In the genomic region with DNA sequence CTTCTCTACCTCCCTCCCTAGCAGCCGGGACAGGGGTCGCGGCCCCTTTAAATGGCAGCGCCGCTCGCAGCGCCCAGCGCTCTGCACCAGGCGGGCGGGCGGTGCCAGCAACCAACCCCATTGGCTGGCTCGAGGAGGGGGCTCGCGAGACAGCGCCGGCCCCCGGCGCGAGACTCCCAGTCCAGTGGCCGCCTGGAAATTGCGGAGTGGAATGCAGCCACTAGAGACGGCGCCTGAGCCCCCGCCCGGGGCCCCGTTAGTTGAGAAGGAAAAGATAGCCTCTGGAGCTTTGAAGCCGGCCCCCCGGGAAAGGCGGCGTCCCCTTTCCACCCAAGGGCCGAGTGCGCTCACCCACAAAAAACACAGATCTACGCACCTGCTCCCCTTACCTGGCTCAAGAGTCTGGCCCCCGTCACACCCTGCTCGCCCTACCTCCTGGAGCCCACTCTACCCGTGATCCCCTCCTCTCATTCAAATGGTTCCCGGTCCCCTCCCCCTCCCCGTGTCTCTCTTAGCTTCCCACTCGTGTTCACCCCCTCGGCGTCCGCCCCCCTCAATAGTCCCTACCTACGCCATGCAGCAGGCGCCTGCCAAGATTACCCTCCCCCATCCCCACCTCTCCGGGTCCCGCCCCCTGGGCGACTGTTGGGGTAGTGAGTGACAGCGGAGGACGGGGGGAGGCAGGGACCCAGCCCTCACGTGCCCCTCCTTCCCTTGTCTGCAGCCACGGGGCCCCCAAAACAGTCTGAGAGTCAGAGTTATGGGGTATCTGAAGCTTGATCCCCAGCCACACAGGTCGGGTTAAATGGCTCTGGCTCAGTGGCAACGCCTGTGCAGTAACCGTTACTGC, we compare ENCODE assay signal across 1 cellular context.
TF ChIP-seq lines count a peak whose summit lies in the region.

A gene (minus strand): TSS at position 49 of the 850 bp plus-strand sequence. CDS start 885 bp downstream, outside the sequence.

TF ChIP-seq in K562, 482 proteins besides CTCF, POLR2A, EP300 and RAD21 (continued from another document):
- TF ChIP-seq SMAD4 (CRISPR knock-in tag; conservative IDR thresholded peaks at IDR 0.05) (peak; percentile 55; the same call in 1 of the 2 replicates), HCFC1 (IDR thresholded peaks at IDR 0.05; ENCODE audit: low read depth, low read length) (0 out of 2 replicates have a peak, but pooled peaks have one; percentile 12), FOXA3 (CRISPR knock-in tag; conservative IDR thresholded peaks at IDR 0.05 in 1 of 2, IDR thresholded peaks at IDR 0.05 in 1 of 2) (no peak), NEUROD1 (IDR thresholded peaks at IDR 0.05; ENCODE audit: borderline replicate concordance, low read depth, low read length, partially characterized antibody) (peak; percentile 97), FOXJ2 (tag; IDR thresholded peaks at IDR 0.05) (no peak), TOE1 (IDR thresholded peaks at IDR 0.05; ENCODE audit: borderline replicate concordance) (peak; percentile 89), TOE1 (CRISPR knock-in tag; IDR thresholded peaks at IDR 0.05; ENCODE audit: borderline replicate concordance, low read depth) (no peak), ERF (CRISPR knock-in tag; IDR thresholded peaks at IDR 0.05) (no peak), PTBP1 (IDR thresholded peaks at IDR 0.05; ENCODE audit: low read depth, low read length) (no peak), HMGN3 (IDR thresholded peaks at IDR 0.05; ENCODE audit: borderline replicate concordance, extremely low read depth, insufficient read length, low read depth, low read length) (peak; percentile 52), PHF8 (IDR thresholded peaks at IDR 0.05; ENCODE audit: borderline replicate concordance, low read length) (peak; percentile 23; the same call in 1 of the 2 replicates), RB1 (IDR thresholded peaks at IDR 0.05; ENCODE audit: low read depth) (0 out of 2 replicates have a peak, but pooled peaks have one; percentile 28), GATAD2A (IDR thresholded peaks at IDR 0.05) (0 out of 2 replicates have a peak, but pooled peaks have one; percentile 23), NRF1 (conservative IDR thresholded peaks at IDR 0.05 in 1 of 2, IDR thresholded peaks at IDR 0.05 in 1 of 2) (peak; percentile 43 to 52), YY1 (IDR thresholded peaks at IDR 0.05; ENCODE audit: borderline replicate concordance in 1 of 3, control insufficient read depth in 1 of 3, extremely low read depth in 1 of 3, insufficient read depth in 3 of 3, insufficient read length in 1 of 3, insufficient replicate concordance in 2 of 3, low read depth in 1 of 3, low read length in 2 of 3) (peak in 1 of 3 experiments; percentile 38), SP1 (CRISPR knock-in tag; IDR thresholded peaks at IDR 0.05) (peak; percentile 29; the same call in 1 of the 2 replicates), BRD4 (IDR thresholded peaks at IDR 0.05) (peak; percentile 66; the same call in 1 of the 2 replicates), ETS2 (tag; IDR thresholded peaks at IDR 0.05; ENCODE audit: borderline replicate concordance, poor library complexity, severe bottlenecking) (no peak), NFE2L1 (tag; IDR thresholded peaks at IDR 0.05; ENCODE audit: borderline replicate concordance, low read depth) (no peak)
- TF ChIP-seq, protein P1, sequence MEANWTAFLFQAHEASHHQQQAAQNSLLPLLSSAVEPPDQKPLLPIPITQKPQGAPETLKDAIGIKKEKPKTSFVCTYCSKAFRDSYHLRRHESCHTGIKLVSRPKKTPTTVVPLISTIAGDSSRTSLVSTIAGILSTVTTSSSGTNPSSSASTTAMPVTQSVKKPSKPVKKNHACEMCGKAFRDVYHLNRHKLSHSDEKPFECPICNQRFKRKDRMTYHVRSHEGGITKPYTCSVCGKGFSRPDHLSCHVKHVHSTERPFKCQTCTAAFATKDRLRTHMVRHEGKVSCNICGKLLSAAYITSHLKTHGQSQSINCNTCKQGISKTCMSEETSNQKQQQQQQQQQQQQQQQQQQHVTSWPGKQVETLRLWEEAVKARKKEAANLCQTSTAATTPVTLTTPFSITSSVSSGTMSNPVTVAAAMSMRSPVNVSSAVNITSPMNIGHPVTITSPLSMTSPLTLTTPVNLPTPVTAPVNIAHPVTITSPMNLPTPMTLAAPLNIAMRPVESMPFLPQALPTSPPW (CRISPR knock-in tag; IDR thresholded peaks at IDR 0.05) = peak; percentile 92
- TF ChIP-seq, protein P2, sequence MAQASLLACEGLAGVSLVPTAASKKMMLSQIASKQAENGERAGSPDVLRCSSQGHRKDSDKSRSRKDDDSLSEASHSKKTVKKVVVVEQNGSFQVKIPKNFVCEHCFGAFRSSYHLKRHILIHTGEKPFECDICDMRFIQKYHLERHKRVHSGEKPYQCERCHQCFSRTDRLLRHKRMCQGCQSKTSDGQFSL (CRISPR knock-in tag; IDR thresholded peaks at IDR 0.05) = no peak; the same call in 1 of the 2 replicates
- TF ChIP-seq, protein P2 (tag; IDR thresholded peaks at IDR 0.05) = 0 out of 4 replicates have a peak, but pooled peaks of 1 of the 2 experiments have one; percentile 16
- TF ChIP-seq, protein P3, sequence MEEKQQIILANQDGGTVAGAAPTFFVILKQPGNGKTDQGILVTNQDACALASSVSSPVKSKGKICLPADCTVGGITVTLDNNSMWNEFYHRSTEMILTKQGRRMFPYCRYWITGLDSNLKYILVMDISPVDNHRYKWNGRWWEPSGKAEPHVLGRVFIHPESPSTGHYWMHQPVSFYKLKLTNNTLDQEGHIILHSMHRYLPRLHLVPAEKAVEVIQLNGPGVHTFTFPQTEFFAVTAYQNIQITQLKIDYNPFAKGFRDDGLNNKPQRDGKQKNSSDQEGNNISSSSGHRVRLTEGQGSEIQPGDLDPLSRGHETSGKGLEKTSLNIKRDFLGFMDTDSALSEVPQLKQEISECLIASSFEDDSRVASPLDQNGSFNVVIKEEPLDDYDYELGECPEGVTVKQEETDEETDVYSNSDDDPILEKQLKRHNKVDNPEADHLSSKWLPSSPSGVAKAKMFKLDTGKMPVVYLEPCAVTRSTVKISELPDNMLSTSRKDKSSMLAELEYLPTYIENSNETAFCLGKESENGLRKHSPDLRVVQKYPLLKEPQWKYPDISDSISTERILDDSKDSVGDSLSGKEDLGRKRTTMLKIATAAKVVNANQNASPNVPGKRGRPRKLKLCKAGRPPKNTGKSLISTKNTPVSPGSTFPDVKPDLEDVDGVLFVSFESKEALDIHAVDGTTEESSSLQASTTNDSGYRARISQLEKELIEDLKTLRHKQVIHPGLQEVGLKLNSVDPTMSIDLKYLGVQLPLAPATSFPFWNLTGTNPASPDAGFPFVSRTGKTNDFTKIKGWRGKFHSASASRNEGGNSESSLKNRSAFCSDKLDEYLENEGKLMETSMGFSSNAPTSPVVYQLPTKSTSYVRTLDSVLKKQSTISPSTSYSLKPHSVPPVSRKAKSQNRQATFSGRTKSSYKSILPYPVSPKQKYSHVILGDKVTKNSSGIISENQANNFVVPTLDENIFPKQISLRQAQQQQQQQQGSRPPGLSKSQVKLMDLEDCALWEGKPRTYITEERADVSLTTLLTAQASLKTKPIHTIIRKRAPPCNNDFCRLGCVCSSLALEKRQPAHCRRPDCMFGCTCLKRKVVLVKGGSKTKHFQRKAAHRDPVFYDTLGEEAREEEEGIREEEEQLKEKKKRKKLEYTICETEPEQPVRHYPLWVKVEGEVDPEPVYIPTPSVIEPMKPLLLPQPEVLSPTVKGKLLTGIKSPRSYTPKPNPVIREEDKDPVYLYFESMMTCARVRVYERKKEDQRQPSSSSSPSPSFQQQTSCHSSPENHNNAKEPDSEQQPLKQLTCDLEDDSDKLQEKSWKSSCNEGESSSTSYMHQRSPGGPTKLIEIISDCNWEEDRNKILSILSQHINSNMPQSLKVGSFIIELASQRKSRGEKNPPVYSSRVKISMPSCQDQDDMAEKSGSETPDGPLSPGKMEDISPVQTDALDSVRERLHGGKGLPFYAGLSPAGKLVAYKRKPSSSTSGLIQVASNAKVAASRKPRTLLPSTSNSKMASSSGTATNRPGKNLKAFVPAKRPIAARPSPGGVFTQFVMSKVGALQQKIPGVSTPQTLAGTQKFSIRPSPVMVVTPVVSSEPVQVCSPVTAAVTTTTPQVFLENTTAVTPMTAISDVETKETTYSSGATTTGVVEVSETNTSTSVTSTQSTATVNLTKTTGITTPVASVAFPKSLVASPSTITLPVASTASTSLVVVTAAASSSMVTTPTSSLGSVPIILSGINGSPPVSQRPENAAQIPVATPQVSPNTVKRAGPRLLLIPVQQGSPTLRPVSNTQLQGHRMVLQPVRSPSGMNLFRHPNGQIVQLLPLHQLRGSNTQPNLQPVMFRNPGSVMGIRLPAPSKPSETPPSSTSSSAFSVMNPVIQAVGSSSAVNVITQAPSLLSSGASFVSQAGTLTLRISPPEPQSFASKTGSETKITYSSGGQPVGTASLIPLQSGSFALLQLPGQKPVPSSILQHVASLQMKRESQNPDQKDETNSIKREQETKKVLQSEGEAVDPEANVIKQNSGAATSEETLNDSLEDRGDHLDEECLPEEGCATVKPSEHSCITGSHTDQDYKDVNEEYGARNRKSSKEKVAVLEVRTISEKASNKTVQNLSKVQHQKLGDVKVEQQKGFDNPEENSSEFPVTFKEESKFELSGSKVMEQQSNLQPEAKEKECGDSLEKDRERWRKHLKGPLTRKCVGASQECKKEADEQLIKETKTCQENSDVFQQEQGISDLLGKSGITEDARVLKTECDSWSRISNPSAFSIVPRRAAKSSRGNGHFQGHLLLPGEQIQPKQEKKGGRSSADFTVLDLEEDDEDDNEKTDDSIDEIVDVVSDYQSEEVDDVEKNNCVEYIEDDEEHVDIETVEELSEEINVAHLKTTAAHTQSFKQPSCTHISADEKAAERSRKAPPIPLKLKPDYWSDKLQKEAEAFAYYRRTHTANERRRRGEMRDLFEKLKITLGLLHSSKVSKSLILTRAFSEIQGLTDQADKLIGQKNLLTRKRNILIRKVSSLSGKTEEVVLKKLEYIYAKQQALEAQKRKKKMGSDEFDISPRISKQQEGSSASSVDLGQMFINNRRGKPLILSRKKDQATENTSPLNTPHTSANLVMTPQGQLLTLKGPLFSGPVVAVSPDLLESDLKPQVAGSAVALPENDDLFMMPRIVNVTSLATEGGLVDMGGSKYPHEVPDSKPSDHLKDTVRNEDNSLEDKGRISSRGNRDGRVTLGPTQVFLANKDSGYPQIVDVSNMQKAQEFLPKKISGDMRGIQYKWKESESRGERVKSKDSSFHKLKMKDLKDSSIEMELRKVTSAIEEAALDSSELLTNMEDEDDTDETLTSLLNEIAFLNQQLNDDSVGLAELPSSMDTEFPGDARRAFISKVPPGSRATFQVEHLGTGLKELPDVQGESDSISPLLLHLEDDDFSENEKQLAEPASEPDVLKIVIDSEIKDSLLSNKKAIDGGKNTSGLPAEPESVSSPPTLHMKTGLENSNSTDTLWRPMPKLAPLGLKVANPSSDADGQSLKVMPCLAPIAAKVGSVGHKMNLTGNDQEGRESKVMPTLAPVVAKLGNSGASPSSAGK (IDR thresholded peaks at IDR 0.05) = no peak
- TF ChIP-seq, protein P4, sequence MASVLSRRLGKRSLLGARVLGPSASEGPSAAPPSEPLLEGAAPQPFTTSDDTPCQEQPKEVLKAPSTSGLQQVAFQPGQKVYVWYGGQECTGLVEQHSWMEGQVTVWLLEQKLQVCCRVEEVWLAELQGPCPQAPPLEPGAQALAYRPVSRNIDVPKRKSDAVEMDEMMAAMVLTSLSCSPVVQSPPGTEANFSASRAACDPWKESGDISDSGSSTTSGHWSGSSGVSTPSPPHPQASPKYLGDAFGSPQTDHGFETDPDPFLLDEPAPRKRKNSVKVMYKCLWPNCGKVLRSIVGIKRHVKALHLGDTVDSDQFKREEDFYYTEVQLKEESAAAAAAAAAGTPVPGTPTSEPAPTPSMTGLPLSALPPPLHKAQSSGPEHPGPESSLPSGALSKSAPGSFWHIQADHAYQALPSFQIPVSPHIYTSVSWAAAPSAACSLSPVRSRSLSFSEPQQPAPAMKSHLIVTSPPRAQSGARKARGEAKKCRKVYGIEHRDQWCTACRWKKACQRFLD (CRISPR knock-in tag; IDR thresholded peaks at IDR 0.05) = no peak
- TF ChIP-seq, protein P5, sequence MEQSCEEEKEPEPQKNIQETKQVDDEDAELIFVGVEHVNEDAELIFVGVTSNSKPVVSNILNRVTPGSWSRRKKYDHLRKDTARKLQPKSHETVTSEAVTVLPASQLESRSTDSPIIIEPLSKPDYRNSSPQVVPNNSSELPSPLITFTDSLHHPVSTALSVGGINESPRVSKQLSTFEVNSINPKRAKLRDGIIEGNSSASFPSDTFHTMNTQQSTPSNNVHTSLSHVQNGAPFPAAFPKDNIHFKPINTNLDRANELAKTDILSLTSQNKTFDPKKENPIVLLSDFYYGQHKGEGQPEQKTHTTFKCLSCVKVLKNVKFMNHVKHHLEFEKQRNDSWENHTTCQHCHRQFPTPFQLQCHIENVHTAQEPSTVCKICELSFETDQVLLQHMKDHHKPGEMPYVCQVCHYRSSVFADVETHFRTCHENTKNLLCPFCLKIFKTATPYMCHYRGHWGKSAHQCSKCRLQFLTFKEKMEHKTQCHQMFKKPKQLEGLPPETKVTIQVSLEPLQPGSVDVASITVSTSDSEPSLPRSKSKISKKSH (CRISPR knock-in tag; IDR thresholded peaks at IDR 0.05) = no peak
- TF ChIP-seq, protein P6, sequence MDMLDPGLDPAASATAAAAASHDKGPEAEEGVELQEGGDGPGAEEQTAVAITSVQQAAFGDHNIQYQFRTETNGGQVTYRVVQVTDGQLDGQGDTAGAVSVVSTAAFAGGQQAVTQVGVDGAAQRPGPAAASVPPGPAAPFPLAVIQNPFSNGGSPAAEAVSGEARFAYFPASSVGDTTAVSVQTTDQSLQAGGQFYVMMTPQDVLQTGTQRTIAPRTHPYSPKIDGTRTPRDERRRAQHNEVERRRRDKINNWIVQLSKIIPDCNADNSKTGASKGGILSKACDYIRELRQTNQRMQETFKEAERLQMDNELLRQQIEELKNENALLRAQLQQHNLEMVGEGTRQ (CRISPR knock-in tag; IDR thresholded peaks at IDR 0.05) = peak; percentile 62
